8 cellular contexts compared by ENCODE assay signal in genomic region chr2:151410485-151410833, GRCh38. TPM values are rescaled to one million over a fixed set of nuclear protein-coding genes. Genes with fewer than 3 reads are reported as not detected.
A peak's percentile ranks its signal among the peaks of the same experiment; 100 is the strongest.
DNase-seq lines count a peak whose midpoint lies in the region; ATAC-seq and TF ChIP-seq lines count a peak whose summit lies in the region.

No MANE protein-coding gene starts in this region.

- H3K9ac ChIP-seq in KMS-11: peak overlapping the region; percentile 95

- TF ChIP-seq POLR2A in lower leg skin (IDR thresholded peaks at IDR 0.05): no peak

- peak overlapping the region; percentile 96 for H3K4me2 ChIP-seq in KMS-11

- H3K79me2 ChIP-seq in KMS-11 (ENCODE audit: insufficient read depth, low read depth): peaks cover 55% of the 10 kb centered on the region

- H2AFZ ChIP-seq in KMS-11 (ENCODE audit: low read depth): peak overlapping the region; percentile 91

- 0 out of 2 replicates have a peak, but pooled peaks cover 8% of the 10 kb centered on the region for H4K20me1 ChIP-seq in KMS-11 (ENCODE audit: insufficient read depth)

- 0 to 1% methylated on average over 21 of the region's 21 CpGs for WGBS in lower leg skin, 2 donors

- peak; percentile 40 for DNase-seq in central memory CD4-positive, alpha-beta T cell
- DNase-seq in lower leg skin (ENCODE audit: low spot score in 2 of 2): no peak
- peak; percentile 1 to 7 for DNase-seq in stimulated activated CD8-positive, alpha-beta memory T cell treated with anti-CD3 and anti-CD28 coated beads, Interleukin-4, amount 100 ng/mL, for 4 hours (ENCODE audit: low read depth in 2 of 2, low spot score in 1 of 2)

- H3K27ac ChIP-seq in KMS-11: peak overlapping the region; percentile 86

- H3K4me3 ChIP-seq in GM08714 (ENCODE audit: low read length) (peak overlapping the region; percentile 73), KMS-11 (IDR thresholded peaks at IDR 0.05; ENCODE audit: insufficient read depth, low read depth, low read length) (peak overlapping the region; percentile 93), WI38 (ENCODE audit: low read depth, low read length) (peak overlapping the region; percentile 98), lower leg skin (ENCODE audit: low read depth, poor library complexity, severe bottlenecking) (peak overlapping the region; percentile 96)

- TF ChIP-seq CTCF in KMS-11 (conservative IDR thresholded peaks at IDR 0.05; ENCODE audit: low read depth, low read length) (no peak), WI38 (IDR thresholded peaks at IDR 0.05; ENCODE audit: low read depth, low read length) (no peak), lower leg skin (IDR thresholded peaks at IDR 0.05) (no peak)

- ATAC-seq in GM21737 (IDR thresholded peaks at IDR 0.05; ENCODE audit: unreplicated experiment): peak; percentile 32
- no peak for ATAC-seq in GM19397 (IDR thresholded peaks at IDR 0.05; ENCODE audit: unreplicated experiment)

- no peaks in the 10 kb centered on the region for H3K27me3 ChIP-seq in KMS-11 (ENCODE audit: insufficient read depth, low read depth)

- H3K4me1 ChIP-seq in KMS-11 (ENCODE audit: low read depth, poor library complexity, severe bottlenecking): peaks cover 25% of the 10 kb centered on the region

- peaks cover 18% of the 10 kb centered on the region; the same call in 1 of the 2 replicates for H3K36me3 ChIP-seq in KMS-11 (ENCODE audit: insufficient read depth)

- intact Hi-C loops in lower leg skin (cut with DNase I; ENCODE audit: low total_unique reads): no loop called here

RNA-seq across cellular contexts. Expression of gene RIF1, which starts 0.8 kb away (rescaled TPM):
- total RNA-seq in lower leg skin: 10 to 100 TPM; 24.6 to 38.4 (median 31.4) TPM

RNA-seq across cellular contexts. Expression of gene TNFAIP6, which starts 53.1 kb away (rescaled TPM):
- total RNA-seq in lower leg skin: 1 to 10 TPM in 2 of 4 donors, under 1 TPM in 2; 0.58 to 1.9 (median 1.0) TPM

Comparison
In these comparisons a context has a peak if more than half of its experiments do, and no peak if none do; other contexts are left out.
1. DNase-seq: peak in central memory CD4-positive, alpha-beta T cell (single experiment) and stimulated activated CD8-positive, alpha-beta memory T cell treated with anti-CD3 and anti-CD28 coated beads, Interleukin-4, amount 100 ng/mL, for 4 hours (2 of 2); none in lower leg skin (0 of 2).
2. Peak in every context shown above with its lines, with median percentiles within 50 percentile points of each other: H3K4me3 ChIP-seq.